Comparison of ENCODE assay signal across 12 cellular contexts in the genomic region with DNA sequence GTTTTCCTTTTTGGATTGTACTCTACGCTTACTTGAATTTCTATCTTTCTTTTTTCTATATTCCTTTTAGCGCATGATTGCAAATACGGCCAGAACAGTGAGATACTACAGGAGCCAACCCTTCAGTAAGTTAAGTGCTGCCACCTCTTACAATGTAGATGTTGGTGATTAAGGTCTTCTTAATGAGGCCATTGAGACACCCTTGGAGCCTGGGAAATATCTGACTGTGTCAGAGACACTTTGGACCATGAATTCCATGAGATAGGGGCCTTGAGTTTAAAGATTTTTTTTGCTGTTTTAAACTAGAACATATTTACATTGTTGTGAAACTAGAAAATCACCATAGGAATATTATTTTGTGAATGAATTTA. TPM values are rescaled to one million over a fixed set of nuclear protein-coding genes. Genes with fewer than 3 reads are reported as not detected.
A peak's percentile ranks its signal among the peaks of the same experiment; 100 is the strongest.
DNase-seq lines count a peak whose midpoint lies in the region; ATAC-seq, FAIRE-seq and TF ChIP-seq lines count a peak whose summit lies in the region.
"Had no signal": no experiment of that assay in that cellular context is flagged by ENCODE, and none has a peak within 500 bp of the region (broad histone marks: within the 10 kb centered on the region; RNA-seq: fewer than 3 reads in every experiment).

No MANE protein-coding gene starts in this region.

- CTCF ChIA-PET in Panc1 (lab: Charles Lee), result no interaction called here

- no peaks in the 10 kb centered on the region for H3K79me2 ChIP-seq in fibroblast of lung (ENCODE audit: control insufficient read depth, insufficient read depth, low read length)
- H3K79me2 ChIP-seq: parathyroid adenoma had no signal

- H4K20me1 ChIP-seq in fibroblast of lung (ENCODE audit: control insufficient read depth, extremely low read depth, insufficient read depth, low read length), result no peaks in the 10 kb centered on the region

- H3K36me3 ChIP-seq in Panc1 (ENCODE audit: control insufficient read depth, insufficient read depth, low read length), result no peaks in the 10 kb centered on the region
- H3K36me3 ChIP-seq in fibroblast of lung (ENCODE audit: control insufficient read depth, insufficient read depth, low read length), result no peaks in the 10 kb centered on the region
- no peaks in the 10 kb centered on the region for H3K36me3 ChIP-seq in psoas muscle (ENCODE audit: insufficient read depth in 1 of 2, low read depth in 1 of 2)
- no peaks in the 10 kb centered on the region for H3K36me3 ChIP-seq in endodermal cell (ENCODE audit: control insufficient read depth, insufficient read depth, low read length)

- no peak for TF ChIP-seq CTCF in Panc1 (IDR thresholded peaks at IDR 0.05)
- TF ChIP-seq CTCF in fibroblast of lung (conservative IDR thresholded peaks at IDR 0.05 in 1 of 2, IDR thresholded peaks at IDR 0.05 in 1 of 2; ENCODE audit: low read depth in 1 of 2, low read length in 2 of 2), result no peak
- TF ChIP-seq CTCF in psoas muscle (IDR thresholded peaks at IDR 0.05), result no peak
- no peak for TF ChIP-seq CTCF in endodermal cell (conservative IDR thresholded peaks at IDR 0.05)

- no peak overlapping the region for H2AFZ ChIP-seq in fibroblast of lung (ENCODE audit: low read length)
- H2AFZ ChIP-seq: parathyroid adenoma had no signal

- H3K27me3 Mint-ChIP-seq in endodermal cell (ENCODE audit: insufficient read depth), result no peaks in the 10 kb centered on the region

- H3K4me1 Mint-ChIP-seq in endodermal cell, result peaks cover 51% of the 10 kb centered on the region

- no peak overlapping the region for H3K9ac ChIP-seq in fibroblast of lung (ENCODE audit: insufficient read depth, low read length)
- no peak overlapping the region for H3K9ac ChIP-seq in endodermal cell (ENCODE audit: extremely low read depth, low read length, poor library complexity, severe bottlenecking)
- H3K9ac ChIP-seq: parathyroid adenoma had no signal

- H3K27ac Mint-ChIP-seq in endodermal cell, result no peak overlapping the region
- H3K27ac Mint-ChIP-seq: activated CD8-positive, alpha-beta T cell treated with anti-CD3 and anti-CD28 coated beads for 36 hours; activated naive CD8-positive, alpha-beta T cell treated with anti-CD3 and anti-CD28 coated beads, Interleukin-2, amount 10 ng/mL, durations not matched to agents 7 days and 5 days had no signal

- H3K4me3 ChIP-seq in Panc1 (ENCODE audit: low read depth in 2 of 2, low read length in 2 of 2) (no peak overlapping the region), fibroblast of lung (replicated peaks in 1 of 4; ENCODE audit: control extremely low read depth in 1 of 4, insufficient read depth in 1 of 4, low read depth in 3 of 4, low read length in 4 of 4) (no peak overlapping the region), psoas muscle (no peak overlapping the region), endodermal cell (ENCODE audit: low read length) (no peak overlapping the region)
- H3K4me3 ChIP-seq: GM12878 had no signal

- H3K36me3 Mint-ChIP-seq in endodermal cell (ENCODE audit: low read depth), result no peaks in the 10 kb centered on the region
- H3K36me3 Mint-ChIP-seq: activated naive CD8-positive, alpha-beta T cell treated with anti-CD3 and anti-CD28 coated beads, Interleukin-2, amount 10 ng/mL, durations not matched to agents 7 days and 5 days had no signal

- no peaks in the 10 kb centered on the region for H3K9me3 ChIP-seq in Panc1 (ENCODE audit: control insufficient read depth, insufficient read depth, low read depth, low read length)
- no peaks in the 10 kb centered on the region for H3K9me3 ChIP-seq in fibroblast of lung (ENCODE audit: control insufficient read depth, insufficient read depth, low read depth, low read length)
- no peaks in the 10 kb centered on the region for H3K9me3 ChIP-seq in psoas muscle
- no peaks in the 10 kb centered on the region for H3K9me3 ChIP-seq in endodermal cell (ENCODE audit: control insufficient read depth, low read length)

- H3K27me3 ChIP-seq in Panc1 (ENCODE audit: control insufficient read depth, insufficient read depth, low read length) (no peaks in the 10 kb centered on the region), fibroblast of lung (ENCODE audit: control insufficient read depth, insufficient read depth, low read length) (no peaks in the 10 kb centered on the region), psoas muscle (ENCODE audit: insufficient read depth in 3 of 3, low read length in 2 of 3) (no peaks in the 10 kb centered on the region), endodermal cell (ENCODE audit: control insufficient read depth, insufficient read depth, low read length, poor library complexity, severe bottlenecking) (no peaks in the 10 kb centered on the region)

- in situ Hi-C loops in Panc1 (cut with HindIII; ENCODE audit: low pct_unique_long_range_greater_than_20kb, low sequenced_read_pairs), result no loop called here

- BruUV-seq in Panc1 (replicated peaks; lab: Mats Ljungman, UMichigan), result TSS peak; percentile 66

- no peak overlapping the region for H3K4me3 Mint-ChIP-seq in endodermal cell
- H3K4me3 Mint-ChIP-seq: activated CD8-positive, alpha-beta T cell treated with anti-CD3 and anti-CD28 coated beads for 36 hours; activated naive CD8-positive, alpha-beta T cell treated with anti-CD3 and anti-CD28 coated beads, Interleukin-2, amount 10 ng/mL, durations not matched to agents 7 days and 5 days had no signal

- ATAC-seq in Panc1 (peak; percentile 68), psoas muscle (peak; percentile 11 to 32 (median 21)), HG02763 (IDR thresholded peaks at IDR 0.05; ENCODE audit: unreplicated experiment) (no peak)

- H3K4me1 ChIP-seq in Panc1 (ENCODE audit: control insufficient read depth, insufficient read depth, low read length) (peaks cover 61% of the 10 kb centered on the region), fibroblast of lung (ENCODE audit: control insufficient read depth, extremely low read depth, insufficient read depth, low read length) (peaks cover 21% of the 10 kb centered on the region), psoas muscle (peaks cover 21% of the 10 kb centered on the region), endodermal cell (ENCODE audit: control insufficient read depth, insufficient read depth, low read length) (peaks cover 5% of the 10 kb centered on the region)
- H3K4me1 ChIP-seq: parathyroid adenoma had no signal

- H3K9me3 Mint-ChIP-seq in endodermal cell, result no peaks in the 10 kb centered on the region
- H3K9me3 Mint-ChIP-seq: activated CD8-positive, alpha-beta T cell treated with anti-CD3 and anti-CD28 coated beads for 36 hours; activated naive CD8-positive, alpha-beta T cell treated with anti-CD3 and anti-CD28 coated beads, Interleukin-2, amount 10 ng/mL, durations not matched to agents 7 days and 5 days had no signal

- intact Hi-C loops in Panc1 (cut with micrococcal nuclease; ENCODE audit: unreplicated experiment) (no loop called here), psoas muscle (cut with DNase I) (no loop called here)

- H3K4me2 ChIP-seq in fibroblast of lung (ENCODE audit: extremely low read depth, insufficient read depth, low read length), result peak overlapping the region; percentile 30

- POLR2A ChIA-PET in Panc1 (lab: Charles Lee), result interaction anchor here (0.7 kb wide), 1 partner anchor 240 kb away, joined by 3 read pairs; no protein-coding TSS in a partner anchor

- H3K27ac ChIP-seq in Panc1 (ENCODE audit: low read length) (peak overlapping the region; percentile 99), fibroblast of lung (ENCODE audit: insufficient read depth, low read length) (peak overlapping the region; percentile 40), psoas muscle (peak overlapping the region; percentile 79), endodermal cell (ENCODE audit: low read depth, low read length) (no peak overlapping the region)
- H3K27ac ChIP-seq: parathyroid adenoma had no signal

- WGBS in psoas muscle, 3 donors, result 88 to 95% (median 92%) methylated on average over 3 of the region's 3 CpGs
- 97 to 100% methylated on average over 2 to 3 of the region's 3 CpGs for WGBS in endodermal cell (ENCODE audit: insufficient coverage in 1 of 2, insufficient read length in 1 of 2), 2 experiments

- no peak for DNase-seq in GM18507 (ENCODE audit: extremely low spot score, insufficient read length, low read depth)
- no peak for DNase-seq in Panc1 (ENCODE audit: low read depth, low spot score)
- DNase-seq in fibroblast of lung (ENCODE audit: low read depth in 2 of 2), result no peak
- no peak for DNase-seq in psoas muscle
- no peak for DNase-seq in COLO829 (ENCODE audit: low spot score)
- no peak for DNase-seq in activated gamma-delta T cell treated with Interleukin-2 at 50 U/mL for 16 hours
- no peak for DNase-seq in endodermal cell
- DNase-seq: activated naive CD8-positive, alpha-beta T cell treated with anti-CD3 and anti-CD28 coated beads, Interleukin-2, amount 10 ng/mL, durations not matched to agents 7 days and 5 days had no signal

- peak; percentile 26 for FAIRE-seq in GM18507 (lab: Jason Lieb, UNC)
- FAIRE-seq: GM12878 had no signal

RNA-seq across cellular contexts. Expression of a gene that starts 27.1 kb away (rescaled TPM):
- total RNA-seq in Panc1 (2021; ENCODE audit: unreplicated experiment) (121 TPM), fibroblast of lung (120 and 138 TPM in 2 replicates), psoas muscle (100 to 1,000 TPM; 366 to 533 (median 468) TPM), endodermal cell (10 to 100 TPM; 29.4 to 29.9 TPM)
- 60.5 TPM for polyA plus RNA-seq in Panc1 (2012; ENCODE audit: insufficient read length)
- polyA plus RNA-seq in fibroblast of lung (59.3 and 105 TPM in 2 replicates), psoas muscle (100 to 1,000 TPM in 2 of 3 donors, 10 to 100 TPM in 1; 41.8 to 224 (median 112) TPM)
- 37.0 and 69.9 TPM in 2 replicates for polyA plus RNA-seq in fibroblast of lung (2012)
- 11.8 and 28.4 TPM in 2 replicates for polyA minus RNA-seq in fibroblast of lung (ENCODE audit: low replicate concordance)
- polyA plus RNA-seq in endodermal cell (2013, experiment 1 of 2), result 13.5 TPM
- polyA plus RNA-seq in endodermal cell (2013, experiment 2 of 2), result 14.0 TPM
